ENCODE assay signal across 8 cellular contexts in the genomic region with DNA sequence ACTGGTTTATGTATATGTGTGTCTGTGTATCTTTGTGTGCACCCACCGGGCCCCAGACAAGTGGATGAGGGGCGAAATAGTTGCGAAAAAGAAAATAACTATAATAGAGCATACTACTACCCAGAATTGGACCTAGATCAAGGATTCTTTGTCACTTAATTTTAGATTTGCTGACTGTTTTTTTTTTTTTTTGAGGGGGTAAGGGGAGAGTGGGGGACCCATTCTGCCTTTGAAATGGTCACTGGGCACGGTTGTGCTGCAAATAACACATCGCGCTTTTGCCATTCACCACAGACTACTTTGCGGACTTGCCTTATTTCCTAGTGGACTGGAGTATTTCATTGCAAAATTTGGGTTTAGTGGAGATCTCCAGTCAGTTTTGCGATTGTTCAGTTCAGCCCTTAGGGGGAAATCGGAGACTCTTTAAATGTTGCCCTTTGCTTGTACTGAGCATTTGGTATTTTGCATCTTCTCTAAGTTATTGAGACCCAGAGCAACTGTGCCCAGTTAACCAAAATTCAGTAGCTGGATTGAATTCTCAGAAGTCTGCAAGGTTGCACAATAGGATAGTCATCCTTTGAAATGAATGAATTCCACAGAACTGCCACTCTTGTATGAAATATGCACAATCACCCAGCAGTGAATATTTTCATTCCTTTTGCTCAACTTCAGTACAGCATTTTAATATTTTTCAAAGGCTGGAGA. TPM values are rescaled to one million over a fixed set of nuclear protein-coding genes. Genes with fewer than 3 reads are reported as not detected.
DNase-seq lines count a peak whose midpoint lies in the region; ATAC-seq and TF ChIP-seq lines count a peak whose summit lies in the region.

No MANE protein-coding gene starts in this region.

- H3K4me1 ChIP-seq in mucosa of rectum (ENCODE audit: control insufficient read depth in 2 of 2, insufficient read depth in 2 of 2, low read length in 2 of 2) = peaks cover 3 to 10% of the 10 kb centered on the region in 2 donors

- H3K36me3 ChIP-seq in mucosa of rectum (ENCODE audit: control insufficient read depth in 2 of 2, insufficient read depth in 2 of 2, low read length in 2 of 2) = no peaks in the 10 kb centered on the region

- peaks cover 3 to 17% of the 10 kb centered on the region in 2 donors for H3K27me3 ChIP-seq in mucosa of rectum (ENCODE audit: control insufficient read depth in 2 of 2, insufficient read depth in 2 of 2, low read length in 2 of 2)

- peak overlapping the region; percentile 68 to 70 for H3K9ac ChIP-seq in mucosa of rectum (ENCODE audit: low read depth in 1 of 2, low read length in 2 of 2)

- peak; percentile 64 for DNase-seq in AG09319 (ENCODE audit: extremely low read depth, low read depth)
- peak; percentile 85 for DNase-seq in LHCN-M2 (ENCODE audit: low read depth)
- DNase-seq in cardiac fibroblast (ENCODE audit: low read depth in 2 of 2) = peak; percentile 81 to 88
- no peak for DNase-seq in nucleus accumbens (lab: John Stamatoyannopoulos, UW)
- DNase-seq in GM19238 (ENCODE audit: insufficient read length, low spot score) = no peak
- DNase-seq in stimulated activated naive CD4-positive, alpha-beta T cell (lab: John Stamatoyannopoulos, UW) = no peak

- peak overlapping the region; percentile 45 to 82 for H3K27ac ChIP-seq in mucosa of rectum (ENCODE audit: low read depth in 2 of 2, low read length in 2 of 2)

- ATAC-seq in HG03457 (IDR thresholded peaks at IDR 0.05; ENCODE audit: unreplicated experiment) = no peak

- peak overlapping the region; percentile 83 to 88 for H3K4me3 ChIP-seq in cardiac fibroblast (replicated peaks in 1 of 2; ENCODE audit: low read depth in 2 of 2, low read length in 2 of 2)
- peak overlapping the region; percentile 70 to 82 for H3K4me3 ChIP-seq in mucosa of rectum (ENCODE audit: low read length in 2 of 2)

- no peaks in the 10 kb centered on the region for H3K9me3 ChIP-seq in mucosa of rectum (ENCODE audit: control insufficient read depth in 2 of 2, low read length in 2 of 2)

- TF ChIP-seq CTCF in AG09319 (IDR thresholded peaks at IDR 0.05; ENCODE audit: low read depth, low read length) (peak; percentile 16), cardiac fibroblast (IDR thresholded peaks at IDR 0.05; ENCODE audit: low read depth, low read length) (no peak)

RNA-seq across cellular contexts. Expression of gene TRIB2, which starts 2.8 kb away (rescaled TPM):
- 15.6 and 15.8 TPM in 2 replicates for total RNA-seq in LHCN-M2 (2014; rRNA removed)
- 5.5 TPM for polyA plus RNA-seq in LHCN-M2 (2012)

Comparison
In these comparisons a context has a peak if more than half of its experiments do, and no peak if none do; other contexts are left out.
1. DNase-seq: peak in AG09319 (single experiment), LHCN-M2 (single experiment) and cardiac fibroblast (2 of 2); none in nucleus accumbens (0 of 56), GM19238 (single experiment) and stimulated activated naive CD4-positive, alpha-beta T cell (0 of 6).